24 cellular contexts compared by ENCODE assay signal in the genomic region with DNA sequence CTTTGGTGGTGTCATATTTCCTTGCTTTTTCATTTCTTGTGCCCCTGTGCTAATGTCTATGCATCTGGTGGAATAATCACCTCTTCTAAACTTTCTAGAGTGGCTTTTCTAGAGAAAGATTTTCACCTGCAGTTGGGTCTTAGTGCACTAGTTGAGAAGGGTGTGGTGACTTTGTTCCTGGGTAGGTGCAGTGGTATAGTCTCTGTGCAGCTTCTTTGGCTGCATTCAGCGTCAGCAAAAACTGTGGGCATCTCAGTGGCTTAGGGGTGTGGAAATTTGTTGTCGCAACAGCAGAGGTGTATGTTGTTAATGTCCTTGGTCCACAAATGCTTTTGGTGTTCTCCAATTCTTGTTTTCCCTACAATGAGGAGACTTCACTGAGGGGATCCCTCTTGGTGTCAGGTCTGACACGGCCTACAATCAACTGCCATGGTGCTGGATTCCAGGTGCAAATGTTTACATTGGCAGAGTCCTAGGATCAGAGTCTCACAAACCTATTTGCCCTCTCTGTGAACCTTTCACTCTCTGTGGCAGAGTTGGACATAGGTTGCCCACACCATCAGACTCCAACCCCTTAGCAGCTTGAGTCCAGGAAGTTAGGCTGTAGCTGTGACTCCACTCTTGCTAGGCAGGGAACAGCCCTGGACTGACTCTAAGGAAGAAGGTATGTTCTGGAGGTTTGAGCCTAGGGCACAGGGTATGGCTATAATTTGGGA. TPM values are rescaled to one million over a fixed set of nuclear protein-coding genes. Genes with fewer than 3 reads are reported as not detected.
"Had no signal": no experiment of that assay in that cellular context is flagged by ENCODE, and none has a peak within 500 bp of the region (broad histone marks: within the 10 kb centered on the region; RNA-seq: fewer than 3 reads in every experiment).

No MANE protein-coding gene starts in this region.

- H3K27me3 ChIP-seq: adrenal gland, neural progenitor cell, right atrium auricular region, suprapubic skin, vagina had no signal

- H3K36me3 ChIP-seq: adrenal gland, heart left ventricle, neural progenitor cell, prostate gland, right atrium auricular region, suprapubic skin, vagina had no signal

- H3K4me1 ChIP-seq: adrenal gland, heart left ventricle, neural progenitor cell, prostate gland, right atrium auricular region, suprapubic skin, vagina had no signal

- H3K9me3 ChIP-seq: adrenal gland, prostate gland, suprapubic skin had no signal

- H3K4me3 ChIP-seq: adrenal gland, dorsolateral prefrontal cortex, heart left ventricle, neural progenitor cell, prostate gland, right atrium auricular region, suprapubic skin, vagina had no signal

- H2AFZ ChIP-seq: neural progenitor cell had no signal

- H3K9ac ChIP-seq: neural progenitor cell had no signal

- H3K4me2 ChIP-seq: neural progenitor cell had no signal

- FAIRE-seq: astrocyte had no signal

- ATAC-seq: activated CD4-positive, alpha-beta T cell treated with anti-CD3 and anti-CD28 coated beads for 36 hours; heart left ventricle; left ventricle myocardium superior; naive thymus-derived CD4-positive, alpha-beta T cell; stimulated activated naive CD8-positive, alpha-beta T cell treated with anti-CD3 and anti-CD28 coated beads, Interleukin-15, amount 100 ng/mL, for 72 hours; WTC11 had no signal

- H3K27ac ChIP-seq: adrenal gland, dorsolateral prefrontal cortex, heart left ventricle, neural progenitor cell, prostate gland, right atrium auricular region, suprapubic skin, vagina had no signal

- DNase-seq: activated CD4-positive, alpha-beta T cell treated with anti-CD3 and anti-CD28 coated beads for 36 hours; activated CD4-positive, alpha-beta T cell treated with anti-CD3 and anti-CD28 coated beads, Interleukin-2, amount 50 U/mL, for 48 hours; activated gamma-delta T cell; adrenal gland; dorsolateral prefrontal cortex; foreskin melanocyte; heart left ventricle; left ventricle myocardium superior; mesenchymal stem cell; naive thymus-derived CD4-positive, alpha-beta T cell; stimulated activated naive CD8-positive, alpha-beta T cell treated with anti-CD3 and anti-CD28 coated beads, Interleukin-15, amount 100 ng/mL, for 72 hours; trophoblast cell had no signal

RNA-seq across cellular contexts. Expression of a gene that starts 48.8 kb away (rescaled TPM):
- total RNA-seq: activated CD4-positive, alpha-beta T cell treated with anti-CD3 and anti-CD28 coated beads for 36 hours; adrenal gland; astrocyte; epithelial cell of proximal tubule; heart left ventricle; left ventricle myocardium superior; mucosa of gallbladder; naive thymus-derived CD4-positive, alpha-beta T cell; osteoblast; right atrium auricular region; skeletal muscle tissue; suprapubic skin; T-helper 2 cell treated with Interferon-gamma antibody and Interleukin-4, amounts not matched to agents 100 ng/mL and 5 ng/mL, for 36 hours; vagina; WTC11 had no signal
- polyA plus RNA-seq: naive thymus-derived CD4-positive, alpha-beta T cell had no signal
